Comparison of ENCODE assay signal across 9 cellular contexts in genomic region chr3:9903238-9903624, GRCh38. TPM values are rescaled to one million over a fixed set of nuclear protein-coding genes. Genes with fewer than 3 reads are reported as not detected.
A peak's percentile ranks its signal among the peaks of the same experiment; 100 is the strongest.
DNase-seq lines count a peak whose midpoint lies in the region; ATAC-seq lines count a peak whose summit lies in the region.
"Had no signal": no experiment of that assay in that cellular context is flagged by ENCODE, and none has a peak within 500 bp of the region (broad histone marks: within the 10 kb centered on the region; RNA-seq: fewer than 3 reads in every experiment).

No MANE protein-coding gene starts in this region.

- no peak overlapping the region for H3K27ac ChIP-seq in HUES64 (ENCODE audit: low read depth, low read length)
- peak overlapping the region; percentile 82 to 88 for H3K27ac ChIP-seq in mucosa of rectum (ENCODE audit: low read depth in 2 of 2, low read length in 2 of 2)

- H3K4me1 ChIP-seq in HUES64 (ENCODE audit: insufficient read depth, low read length) (peaks cover 16% of the 10 kb centered on the region), mucosa of rectum (ENCODE audit: control insufficient read depth in 2 of 2, insufficient read depth in 2 of 2, low read length in 2 of 2) (peaks cover 31 to 47% of the 10 kb centered on the region in 2 donors)

- ATAC-seq in GM18861 (IDR thresholded peaks at IDR 0.05; ENCODE audit: unreplicated experiment): no peak
- no peak for ATAC-seq in GM21786 (IDR thresholded peaks at IDR 0.05; ENCODE audit: unreplicated experiment)

- H3K9me3 ChIP-seq in HUES64 (ENCODE audit: insufficient read depth, low read depth, low read length) (no peaks in the 10 kb centered on the region), mucosa of rectum (ENCODE audit: control insufficient read depth in 2 of 2, low read length in 2 of 2) (no peaks in the 10 kb centered on the region)

- H3K27me3 ChIP-seq in HUES64 (ENCODE audit: insufficient read depth, low read length): no peaks in the 10 kb centered on the region
- H3K27me3 ChIP-seq in mucosa of rectum (ENCODE audit: control insufficient read depth in 2 of 2, insufficient read depth in 2 of 2, low read length in 2 of 2): no peaks in the 10 kb centered on the region

- H3K36me3 ChIP-seq in HUES64 (ENCODE audit: insufficient read depth, low read length): no peaks in the 10 kb centered on the region
- peaks cover 16 to 20% of the 10 kb centered on the region in 2 donors for H3K36me3 ChIP-seq in mucosa of rectum (ENCODE audit: control insufficient read depth in 2 of 2, insufficient read depth in 2 of 2, low read length in 2 of 2)

- H3K9ac ChIP-seq in HUES64 (ENCODE audit: low read depth, low read length): no peak overlapping the region
- peak overlapping the region; percentile 88 to 91 for H3K9ac ChIP-seq in mucosa of rectum (ENCODE audit: low read depth in 1 of 2, low read length in 2 of 2)

- peak overlapping the region; percentile 24; the same call in 1 of the 2 replicates for H3K4me3 ChIP-seq in HUES64 (ENCODE audit: low read length)
- peak overlapping the region; percentile 77 to 87 for H3K4me3 ChIP-seq in mucosa of rectum (ENCODE audit: low read length in 2 of 2)

- peak; percentile 50 for DNase-seq in AG08396 (ENCODE audit: low spot score)
- peak; percentile 39 for DNase-seq in cerebellar cortex (ENCODE audit: low spot score)
- DNase-seq in NCI-H146 (lab: John Stamatoyannopoulos, UW): no peak
- no peak for DNase-seq in mesenteric fat pad (ENCODE audit: low spot score)
- DNase-seq: activated B cell treated with CpG ODN at 0.5 μM for 24 hours had no signal

- 59% methylated on average over 4 of the region's 4 CpGs for WGBS in HUES64

RNA-seq across cellular contexts. Expression of gene IL17RE, which starts 0.6 kb away (rescaled TPM):
- 0.75 TPM for polyA plus RNA-seq in HUES64 (2013, experiment 1 of 2)
- polyA plus RNA-seq in HUES64 (2013, experiment 2 of 2): 1.1 TPM
- 20.2 TPM for total RNA-seq in mesenteric fat pad

RNA-seq across cellular contexts. Expression of gene JAGN1, which starts 12.8 kb away (rescaled TPM):
- 29.7 TPM for polyA plus RNA-seq in HUES64 (2013, experiment 1 of 2)
- 35.4 TPM for polyA plus RNA-seq in HUES64 (2013, experiment 2 of 2)
- 49.8 TPM for total RNA-seq in mesenteric fat pad

RNA-seq across cellular contexts. Expression of gene IL17RC, which starts 13.7 kb away (rescaled TPM):
- 5.5 TPM for polyA plus RNA-seq in HUES64 (2013, experiment 1 of 2)
- polyA plus RNA-seq in HUES64 (2013, experiment 2 of 2): 6.8 TPM
- 28.8 TPM for total RNA-seq in mesenteric fat pad

RNA-seq across cellular contexts. Expression of gene CIDEC, which starts 23.2 kb away (rescaled TPM):
- not detected for polyA plus RNA-seq in HUES64 (2013, experiment 1 of 2)
- not detected for polyA plus RNA-seq in HUES64 (2013, experiment 2 of 2)
- total RNA-seq in mesenteric fat pad: 880 TPM
- total RNA-seq: activated B cell treated with CpG ODN at 0.5 μM for 24 hours had no signal

RNA-seq across cellular contexts. Expression of gene CRELD1, which starts 30.4 kb away (rescaled TPM):
- 7.8 TPM for polyA plus RNA-seq in HUES64 (2013, experiment 1 of 2)
- polyA plus RNA-seq in HUES64 (2013, experiment 2 of 2): 9.8 TPM
- total RNA-seq in mesenteric fat pad: 24.8 TPM

Comparison
In these comparisons a context has a peak if more than half of its experiments do, and no peak if none do; other contexts are left out.
1. DNase-seq: peak in AG08396 (single experiment) and cerebellar cortex (single experiment); none in NCI-H146 (single experiment) and mesenteric fat pad (single experiment).